In the genomic region with DNA sequence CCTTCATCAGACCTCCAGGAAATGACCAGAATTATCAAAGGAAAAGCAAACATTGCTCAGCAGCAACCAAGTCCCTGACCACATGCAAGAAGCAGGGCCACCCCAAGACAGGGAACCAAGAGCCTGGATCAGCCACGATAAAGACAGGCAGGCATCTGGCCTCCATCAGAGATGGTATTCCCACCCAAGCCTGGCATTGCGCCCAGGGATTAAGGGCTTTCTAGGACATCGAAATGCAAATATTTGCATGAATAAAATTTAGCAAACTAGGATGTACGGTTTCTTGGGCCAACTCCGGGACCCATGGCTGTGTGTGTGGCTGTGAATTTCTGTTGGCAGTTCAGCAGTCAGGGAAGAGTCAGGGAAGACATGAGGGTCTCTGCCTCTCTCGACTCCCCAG, we compare ENCODE assay signal across 22 cellular contexts.
DNase-seq lines count a peak whose midpoint lies in the region; TF ChIP-seq lines count a peak whose summit lies in the region.
"Had no signal": no experiment of that assay in that cellular context is flagged by ENCODE, and none has a peak within 500 bp of the region (broad histone marks: within the 10 kb centered on the region; RNA-seq: fewer than 3 reads in every experiment).

No MANE protein-coding gene starts in this region.

- no peak overlapping the region for H3K18ac ChIP-seq in mesenchymal stem cell (ENCODE audit: low read depth in 1 of 2, low read length in 2 of 2)

- H3K9me3 ChIP-seq in mesenchymal stem cell (ENCODE audit: control insufficient read depth, low read length), result no peaks in the 10 kb centered on the region
- H3K9me3 ChIP-seq in spleen, result no peaks in the 10 kb centered on the region
- H3K9me3 ChIP-seq: pancreas, sigmoid colon had no signal

- peaks cover 5% of the 10 kb centered on the region for H3K4me1 ChIP-seq in mesenchymal stem cell (ENCODE audit: control insufficient read depth, insufficient read depth, low read depth, low read length)
- peaks cover 0 to 4% (median 0%) of the 10 kb centered on the region in 6 donors for H3K4me1 ChIP-seq in spleen
- H3K4me1 ChIP-seq: pancreas had no signal

- no peak overlapping the region for H3K4me2 ChIP-seq in mesenchymal stem cell (ENCODE audit: low read length, poor library complexity, severe bottlenecking)

- no peak overlapping the region for H2BK120ac ChIP-seq in mesenchymal stem cell (ENCODE audit: low read depth, low read length)

- H2BK5ac ChIP-seq in mesenchymal stem cell (ENCODE audit: low read depth, low read length, poor library complexity, severe bottlenecking), result no peak overlapping the region

- 69% methylated on average over 4 of the region's 6 CpGs for WGBS in mesenchymal stem cell
- 41 to 80% (median 57%) methylated on average over 5 to 6 of the region's 6 CpGs for WGBS in spleen, 5 donors

- peak overlapping the region; percentile 19 for H2AK5ac ChIP-seq in mesenchymal stem cell (ENCODE audit: low read length, severe bottlenecking)

- H2AFZ ChIP-seq in mesenchymal stem cell (ENCODE audit: low read depth, low read length), result no peak overlapping the region

- H3K27me3 ChIP-seq in mesenchymal stem cell (ENCODE audit: control insufficient read depth in 1 of 2, insufficient read depth in 1 of 2, low read length in 2 of 2), result peaks cover 0 to 3% of the 10 kb centered on the region in 2 experiments
- H3K27me3 ChIP-seq in spleen (replicated peaks in 1 of 7), result peaks cover 0 to 2% (median 0%) of the 10 kb centered on the region in 7 donors
- H3K27me3 ChIP-seq: pancreas, sigmoid colon had no signal

- DNase-seq in HT-29 (ENCODE audit: low spot score) (peak; percentile 27), astrocyte of the hippocampus (ENCODE audit: low read depth, low spot score) (peak; percentile 56), mesenchymal stem cell (peak; percentile 2), spleen (no peak), anterior cingulate cortex (lab: John Stamatoyannopoulos, UW) (no peak), foreskin melanocyte (no peak)
- no peak for DNase-seq in stimulated activated CD4-positive, alpha-beta T cell treated with anti-CD3 and anti-CD28 coated beads, Interleukin-4, amount 100 ng/mL, for 24 hours
- DNase-seq: activated CD4-positive, alpha-beta T cell treated with anti-CD3 and anti-CD28 coated beads for 48 hours; CD4-positive, alpha-beta memory T cell; DND-41; H9; naive B cell; NCI-H1436; NCI-H2171; NCI-H774; sigmoid colon; stimulated activated CD4-positive, alpha-beta T cell treated with anti-CD3 and anti-CD28 coated beads, Interleukin-2, amount 100 ng/mL, for 24 hours; T-cell had no signal

- no peak overlapping the region for H3K4ac ChIP-seq in mesenchymal stem cell (ENCODE audit: low read depth in 1 of 2, low read length in 2 of 2)

- H4K91ac ChIP-seq in mesenchymal stem cell (ENCODE audit: low read length), result no peak overlapping the region

- H3K4me3 ChIP-seq in mesenchymal stem cell (ENCODE audit: insufficient read depth in 1 of 2, low read depth in 1 of 2, low read length in 2 of 2) (no peak overlapping the region), spleen (no peak overlapping the region)
- H3K4me3 ChIP-seq: coronary artery, lung, pancreas, sigmoid colon had no signal

- no peak overlapping the region for H2BK15ac ChIP-seq in mesenchymal stem cell (ENCODE audit: low read depth, poor library complexity, severe bottlenecking)

- intact Hi-C loops in spleen (cut with DNase I; ENCODE audit: low total_unique reads), result no loop called here

- TF ChIP-seq CTCF in C4-2B (conservative IDR thresholded peaks at IDR 0.05) (no peak), spleen (IDR thresholded peaks at IDR 0.05 in 8 of 11, conservative IDR thresholded peaks at IDR 0.05 in 3 of 11) (no peak)

- H3K36me3 ChIP-seq in mesenchymal stem cell (ENCODE audit: control insufficient read depth in 1 of 2, insufficient read depth in 2 of 2, low read depth in 1 of 2, low read length in 2 of 2) (no peaks in the 10 kb centered on the region), spleen (no peaks in the 10 kb centered on the region)
- H3K36me3 ChIP-seq: pancreas, sigmoid colon had no signal

- no peak for TF ChIP-seq POLR2A in spleen (IDR thresholded peaks at IDR 0.05)

- no peak overlapping the region for H4K8ac ChIP-seq in mesenchymal stem cell (ENCODE audit: low read length)

- no peak overlapping the region for H2BK12ac ChIP-seq in mesenchymal stem cell (ENCODE audit: low read length in 2 of 2)

- H3K23ac ChIP-seq in mesenchymal stem cell (ENCODE audit: low read length in 2 of 2), result no peak overlapping the region

- peak overlapping the region; percentile 48 for H3K27ac ChIP-seq in C4-2B
- no peak overlapping the region for H3K27ac ChIP-seq in mesenchymal stem cell (ENCODE audit: low read length, poor library complexity, severe bottlenecking)
- H3K27ac ChIP-seq in spleen, result no peak overlapping the region
- H3K27ac ChIP-seq: coronary artery, pancreas, sigmoid colon had no signal

- H3K9ac ChIP-seq in mesenchymal stem cell (ENCODE audit: low read length), result no peak overlapping the region

- H3K14ac ChIP-seq in mesenchymal stem cell (ENCODE audit: low read length in 2 of 2), result no peak overlapping the region

- no peaks in the 10 kb centered on the region for H3K79me1 ChIP-seq in mesenchymal stem cell (replicated peaks; ENCODE audit: low read length, poor library complexity, severe bottlenecking)

Comparison
In these comparisons a context has a peak if more than half of its experiments do, and no peak if none do; other contexts are left out.
1. DNase-seq: peak in HT-29 (single experiment), astrocyte of the hippocampus (single experiment) and mesenchymal stem cell (single experiment); none in spleen (single experiment), anterior cingulate cortex (0 of 58), foreskin melanocyte (single experiment) and stimulated activated CD4-positive, alpha-beta T cell treated with anti-CD3 and anti-CD28 coated beads, Interleukin-4, amount 100 ng/mL, for 24 hours (single experiment).